In the genomic region with DNA sequence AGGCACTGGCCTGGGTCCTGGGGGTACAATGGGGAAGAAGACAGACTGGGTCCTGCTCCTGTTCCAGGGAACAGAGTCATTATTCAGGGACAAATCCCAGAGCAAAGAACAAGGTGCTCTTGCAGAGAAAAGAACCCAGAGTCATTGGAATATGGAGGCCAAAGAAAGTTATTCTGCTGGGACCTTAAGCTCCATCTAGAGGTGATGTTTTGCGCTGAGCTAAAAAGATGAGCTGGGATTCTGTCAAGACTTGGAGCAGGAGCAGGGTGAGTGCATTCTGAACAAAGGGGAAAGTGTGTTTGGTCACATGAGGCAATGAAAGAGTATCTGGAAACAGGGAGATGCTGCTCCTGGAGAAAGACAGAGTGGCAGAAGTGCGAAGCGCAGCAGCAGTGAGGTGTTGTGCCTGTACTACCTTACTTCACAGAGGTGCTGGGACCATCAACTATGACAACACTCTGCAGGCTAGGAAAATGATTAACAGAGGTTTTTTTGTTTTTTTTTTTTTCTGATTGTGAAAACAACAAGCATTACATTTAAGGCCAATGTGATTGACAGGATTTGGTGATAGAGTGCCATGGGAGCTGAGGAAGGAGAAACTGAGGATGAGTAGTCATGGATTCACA, we compare ENCODE assay signal across 8 cellular contexts.
DNase-seq lines count a peak whose midpoint lies in the region; ATAC-seq, FAIRE-seq and TF ChIP-seq lines count a peak whose summit lies in the region.
"Had no signal": no experiment of that assay in that cellular context is flagged by ENCODE, and none has a peak within 500 bp of the region (broad histone marks: within the 10 kb centered on the region; RNA-seq: fewer than 3 reads in every experiment).

No MANE protein-coding gene starts in this region.

- H3F3A ChIP-seq in MM.1S (ENCODE audit: insufficient read depth, low read length): no peaks in the 10 kb centered on the region

- intact Hi-C loops in dorsolateral prefrontal cortex (cut with DNase I): no loop called here

- H3K27ac ChIP-seq in MM.1S (ENCODE audit: low read length) (no peak overlapping the region), dorsolateral prefrontal cortex (no peak overlapping the region)

- no peaks in the 10 kb centered on the region for H3K4me1 ChIP-seq in MM.1S (ENCODE audit: low read length)

- peak; percentile 62; the same call in 1 of the 2 replicates for TF ChIP-seq CTCF in GM12875 (IDR thresholded peaks at IDR 0.05; ENCODE audit: borderline replicate concordance, insufficient read depth, low read depth, low read length)
- TF ChIP-seq CTCF in MM.1S (IDR thresholded peaks at IDR 0.05; ENCODE audit: low read length): peak; percentile 14; the same call in 1 of the 2 replicates
- TF ChIP-seq CTCF in bronchial epithelial cell (IDR thresholded peaks at IDR 0.05; ENCODE audit: insufficient read depth, low read length, severe bottlenecking): peak; percentile 64
- TF ChIP-seq CTCF in nephron progenitor cell (IDR thresholded peaks at IDR 0.05): no peak
- peak in 4 of 56 donors; percentile 12 to 27 (median 22) for TF ChIP-seq CTCF in dorsolateral prefrontal cortex (IDR thresholded peaks at IDR 0.05 in 54 of 56, conservative IDR thresholded peaks at IDR 0.05 in 2 of 56; ENCODE audit: low read depth in 1 of 56, partially characterized antibody in 56 of 56)

- FAIRE-seq in bronchial epithelial cell (lab: Jason Lieb, UNC): no peak

- H3K36me3 ChIP-seq in MM.1S (replicated peaks; ENCODE audit: insufficient read depth, low read length): no peaks in the 10 kb centered on the region
- no peaks in the 10 kb centered on the region for H3K36me3 ChIP-seq in bronchial epithelial cell (ENCODE audit: control insufficient read depth, insufficient read depth, low read length)

- H3K9me3 Mint-ChIP-seq in nephron progenitor cell: peaks cover 15% of the 10 kb centered on the region
- no peaks in the 10 kb centered on the region for H3K9me3 Mint-ChIP-seq in activated T-cell treated with anti-CD3 and anti-CD28 coated beads, Interleukin-2, amount 50 U/mL, for 4 hours

- no peaks in the 10 kb centered on the region for H3K36me3 Mint-ChIP-seq in nephron progenitor cell (ENCODE audit: low read depth)
- H3K36me3 Mint-ChIP-seq in activated T-cell treated with anti-CD3 and anti-CD28 coated beads, Interleukin-2, amount 50 U/mL, for 4 hours (ENCODE audit: insufficient read depth): no peaks in the 10 kb centered on the region

- no peaks in the 10 kb centered on the region for H3K4me1 Mint-ChIP-seq in nephron progenitor cell
- H3K4me1 Mint-ChIP-seq in activated T-cell treated with anti-CD3 and anti-CD28 coated beads, Interleukin-2, amount 50 U/mL, for 4 hours (ENCODE audit: low read depth): peaks cover 16% of the 10 kb centered on the region

- no peaks in the 10 kb centered on the region for H4K20me1 ChIP-seq in MM.1S (ENCODE audit: insufficient read depth, low read length)

- DNase-seq in MM.1S (no peak), bronchial epithelial cell (ENCODE audit: low read depth) (peak; percentile 44), nephron progenitor cell (no peak), dorsolateral prefrontal cortex (no peak)
- DNase-seq in activated T-cell treated with anti-CD3 and anti-CD28 coated beads, Interleukin-2, amount 50 U/mL, for 4 hours: no peak
- DNase-seq: activated CD4-positive, alpha-beta T cell treated with anti-CD3 and anti-CD28 coated beads for 1 hour had no signal

- H3K27me3 ChIP-seq in MM.1S (replicated peaks; ENCODE audit: insufficient read depth, low read length) (no peaks in the 10 kb centered on the region), bronchial epithelial cell (ENCODE audit: control insufficient read depth, insufficient read depth, low read length) (no peaks in the 10 kb centered on the region), dorsolateral prefrontal cortex (no peaks in the 10 kb centered on the region)

- no peak for ATAC-seq in HG02610 (IDR thresholded peaks at IDR 0.05; ENCODE audit: unreplicated experiment)
- ATAC-seq in activated T-cell treated with anti-CD3 and anti-CD28 coated beads, Interleukin-2, amount 50 U/mL, for 4 hours: no peak

- H3K9me2 ChIP-seq in MM.1S (replicated peaks; ENCODE audit: insufficient read depth, low read length): no peaks in the 10 kb centered on the region

- H3K27me3 Mint-ChIP-seq in nephron progenitor cell (ENCODE audit: low read depth, poor library complexity): no peaks in the 10 kb centered on the region
- H3K27me3 Mint-ChIP-seq in activated T-cell treated with anti-CD3 and anti-CD28 coated beads, Interleukin-2, amount 50 U/mL, for 4 hours (ENCODE audit: low read depth): no peaks in the 10 kb centered on the region

- no peak overlapping the region for H2AFZ ChIP-seq in MM.1S (ENCODE audit: low read length)

- H3K27ac Mint-ChIP-seq in nephron progenitor cell: peak overlapping the region; percentile 5

- H3K79me2 ChIP-seq in MM.1S (ENCODE audit: low read length): no peaks in the 10 kb centered on the region

- H3K4me3 ChIP-seq in GM12875 (ENCODE audit: low read depth, low read length): no peak overlapping the region
- H3K4me3 ChIP-seq in MM.1S (ENCODE audit: low read length): no peak overlapping the region
- H3K4me3 ChIP-seq in bronchial epithelial cell (ENCODE audit: low read depth, low read length): no peak overlapping the region
- no peak overlapping the region for H3K4me3 ChIP-seq in dorsolateral prefrontal cortex

- H3K4me2 ChIP-seq in MM.1S (ENCODE audit: low read depth, low read length): no peak overlapping the region

- no peak overlapping the region for H3K9ac ChIP-seq in MM.1S (ENCODE audit: low read length)

- H3K9me3 ChIP-seq in MM.1S (replicated peaks; ENCODE audit: insufficient read depth, low read length): no peaks in the 10 kb centered on the region

- H3K4me3 Mint-ChIP-seq in nephron progenitor cell: no peak overlapping the region
- H3K4me3 Mint-ChIP-seq in activated T-cell treated with anti-CD3 and anti-CD28 coated beads, Interleukin-2, amount 50 U/mL, for 4 hours: no peak overlapping the region
